8 cellular contexts compared by ENCODE assay signal in genomic region chr2:21267232-21267835, GRCh38.
"Had no signal": no experiment of that assay in that cellular context is flagged by ENCODE, and none has a peak within 500 bp of the region (broad histone marks: within the 10 kb centered on the region; RNA-seq: fewer than 3 reads in every experiment).

No MANE protein-coding gene starts in this region.

- DNase-seq: amniotic stem cell, cerebellar nuclear complex, foreskin keratinocyte, retina, small intestine, trophoblast cell had no signal

- H3K27ac ChIP-seq: foreskin keratinocyte, neutrophil had no signal

- FAIRE-seq: keratinocyte, small intestine had no signal
